In genomic region chr11:59615132-59615636, GRCh38 we compare ENCODE assay signal across 8 cellular contexts. TPM values are rescaled to one million over a fixed set of nuclear protein-coding genes. Genes with fewer than 3 reads are reported as not detected.
A peak's percentile ranks its signal among the peaks of the same experiment; 100 is the strongest.
DNase-seq lines count a peak whose midpoint lies in the region; ATAC-seq and TF ChIP-seq lines count a peak whose summit lies in the region.

No MANE protein-coding gene starts in this region.

- DNase-seq in EH (ENCODE audit: low read depth) (peak; percentile 18), HCT116 (ENCODE audit: low read depth, low spot score) (peak; percentile 24), NCI-H1105 (lab: John Stamatoyannopoulos, UW) (peak; percentile 60), NCI-H446 treated with DMSO at 0.1 percent for 48 hours (lab: John Stamatoyannopoulos, UW) (no peak)
- DNase-seq in activated CD4-positive, alpha-beta memory T cell treated with anti-CD3 and anti-CD28 coated beads, Interleukin-2, amount 10 ng/mL, durations not matched to agents 7 days and 5 days, result peak; percentile 67
- DNase-seq in effector CD4-positive, alpha-beta T cell, result peak; percentile 68
- peak; percentile 27 to 33 for DNase-seq in stimulated activated CD8-positive, alpha-beta memory T cell treated with anti-CD3 and anti-CD28 coated beads, Interleukin-2, amount 100 ng/mL, for 1 hour (ENCODE audit: low read depth in 2 of 2)

- peaks cover 32% of the 10 kb centered on the region for H3K36me3 Mint-ChIP-seq in activated CD4-positive, alpha-beta memory T cell treated with anti-CD3 and anti-CD28 coated beads, Interleukin-2, amount 10 ng/mL, durations not matched to agents 7 days and 5 days (ENCODE audit: low read depth)

- H4K20me1 ChIP-seq in HCT116 (ENCODE audit: insufficient read depth), result no peaks in the 10 kb centered on the region; the same call in 1 of the 2 replicates

- H3K9me3 ChIP-seq in HCT116 (ENCODE audit: control insufficient read depth in 1 of 2, insufficient read depth in 1 of 2, low read depth in 1 of 2, low read length in 2 of 2), result no peaks in the 10 kb centered on the region
- no peaks in the 10 kb centered on the region for H3K9me3 ChIP-seq in mononuclear cell (ENCODE audit: low read depth, low read length)

- CTCF ChIA-PET in HCT116 (lab: Charles Lee), result interaction anchor here (0.6 to 1.7 kb wide), 4 partner anchors 9 to 140 kb away, joined by 3 to 5 read pairs (median 3); partner anchors contain the start of gene STX3
- CTCF ChIA-PET in activated CD4-positive, alpha-beta memory T cell treated with anti-CD3 and anti-CD28 coated beads, Interleukin-2, amount 10 ng/mL, durations not matched to agents 7 days and 5 days (lab: Charles Lee), result interaction anchor here (0.9 to 1.8 kb wide), 6 partner anchors 12 to 444 kb away, joined by 4 to 10 read pairs (median 5); partner anchors contain the start of genes DTX4, MRPL16 and PATL1

- POLR2A ChIA-PET in HCT116 (lab: Charles Lee), result interaction anchor here (0.6 to 1.4 kb wide), 6 partner anchors 21 to 78 kb away, joined by 3 to 9 read pairs (median 4); partner anchors contain the start of gene PATL1
- POLR2A ChIA-PET in activated CD4-positive, alpha-beta memory T cell treated with anti-CD3 and anti-CD28 coated beads, Interleukin-2, amount 10 ng/mL, durations not matched to agents 7 days and 5 days (lab: Charles Lee), result interaction anchor here (0.8 to 4.5 kb wide), 20 partner anchors 9 to 1040 kb away, joined by 3 to 64 read pairs (median 6); partner anchors contain the start of genes FAM111B, LPXN, MRPL16 and PATL1

- H3K27ac Mint-ChIP-seq in activated CD4-positive, alpha-beta memory T cell treated with anti-CD3 and anti-CD28 coated beads, Interleukin-2, amount 10 ng/mL, durations not matched to agents 7 days and 5 days, result peak overlapping the region; percentile 89

- no peak for TF ChIP-seq CTCF in HCT116 (IDR thresholded peaks at IDR 0.05 in 2 of 3, conservative IDR thresholded peaks at IDR 0.05 in 1 of 3; ENCODE audit: borderline replicate concordance in 1 of 3, insufficient read depth in 1 of 3, low read depth in 2 of 3, low read length in 2 of 3)

- H3K4me1 ChIP-seq in HCT116 (ENCODE audit: control insufficient read depth in 1 of 2, insufficient read depth in 2 of 2, low read length in 2 of 2), result peaks cover 16 to 35% of the 10 kb centered on the region in 2 experiments
- H3K4me1 ChIP-seq in mononuclear cell (ENCODE audit: insufficient read depth, low read length), result peaks cover 39% of the 10 kb centered on the region

- H3K27me3 Mint-ChIP-seq in activated CD4-positive, alpha-beta memory T cell treated with anti-CD3 and anti-CD28 coated beads, Interleukin-2, amount 10 ng/mL, durations not matched to agents 7 days and 5 days, result no peaks in the 10 kb centered on the region

- peak overlapping the region; percentile 81 for H3K27ac ChIP-seq in HCT116 (ENCODE audit: low read depth, low read length)

- H3K9me3 Mint-ChIP-seq in activated CD4-positive, alpha-beta memory T cell treated with anti-CD3 and anti-CD28 coated beads, Interleukin-2, amount 10 ng/mL, durations not matched to agents 7 days and 5 days, result no peaks in the 10 kb centered on the region

- no peak overlapping the region for H2AFZ ChIP-seq in HCT116 (ENCODE audit: low read depth, low read length, poor library complexity, severe bottlenecking)

- H3K9ac ChIP-seq in HCT116 (ENCODE audit: low read length), result peak overlapping the region; percentile 76

- RAD21 ChIA-PET in HCT116 (lab: Charles Lee; ENCODE audit: low non-redundant PET in 1 of 2, low total read pairs in 2 of 2, uncharacterized antibody in 2 of 2, unreplicated experiment in 2 of 2), result interaction anchor here in 1 of 2 experiments (0.6 kb wide), 1 partner anchor 10 kb away, joined by 3 read pairs; no protein-coding TSS in a partner anchor

- intact Hi-C loops in HCT116 (cut with micrococcal nuclease), result loop anchor here (5.0 kb wide), 2 partner anchors 48 to 78 kb away; no protein-coding TSS in a partner anchor

- H3K4me3 Mint-ChIP-seq in activated CD4-positive, alpha-beta memory T cell treated with anti-CD3 and anti-CD28 coated beads, Interleukin-2, amount 10 ng/mL, durations not matched to agents 7 days and 5 days, result peak overlapping the region; percentile 82

- H3K4me2 ChIP-seq in HCT116 (ENCODE audit: low read length), result peak overlapping the region; percentile 75

- H3K27me3 ChIP-seq in HCT116 (ENCODE audit: insufficient read depth, low read length) (no peaks in the 10 kb centered on the region), mononuclear cell (ENCODE audit: insufficient read depth, low read length) (no peaks in the 10 kb centered on the region)

- H3K4me1 Mint-ChIP-seq in activated CD4-positive, alpha-beta memory T cell treated with anti-CD3 and anti-CD28 coated beads, Interleukin-2, amount 10 ng/mL, durations not matched to agents 7 days and 5 days, result peaks cover 56% of the 10 kb centered on the region

- no peaks in the 10 kb centered on the region for H3K9me2 ChIP-seq in HCT116 (ENCODE audit: insufficient read depth)

- peaks cover 50% of the 10 kb centered on the region for H3K79me2 ChIP-seq in HCT116 (ENCODE audit: insufficient read depth, low read length)

- no peak for TF ChIP-seq RAD21 in HCT116 (IDR thresholded peaks at IDR 0.05; ENCODE audit: low read depth)

- no peak for TF ChIP-seq POLR2A in HCT116 (IDR thresholded peaks at IDR 0.05; ENCODE audit: borderline replicate concordance, extremely low read depth, insufficient read depth, insufficient read length)

- H3K4me3 ChIP-seq in HCT116 (replicated peaks in 1 of 2; ENCODE audit: low read depth in 1 of 2, low read length in 2 of 2) (peak overlapping the region; percentile 91 to 95), mononuclear cell (ENCODE audit: low read length) (peak overlapping the region; percentile 81)

- peaks cover 0 to 8% of the 10 kb centered on the region in 2 experiments; a peak in 1 of 4 replicates for H3K36me3 ChIP-seq in HCT116 (ENCODE audit: control insufficient read depth in 1 of 2, insufficient read depth in 2 of 2, low read length in 2 of 2)

- peak; percentile 39 for ATAC-seq in HCT116

- BruUV-seq in HCT116 (replicated peaks; lab: Mats Ljungman, UMichigan), result no TSS peak

TF ChIP-seq in HCT116, 20 proteins besides CTCF, POLR2A, EP300 and RAD21:
- TF ChIP-seq ZFX (IDR thresholded peaks at IDR 0.05) (peak; percentile 69), POLR2AphosphoS5 (IDR thresholded peaks at IDR 0.05; ENCODE audit: low read depth, low read length) (peak; percentile 45; the same call in 1 of the 2 replicates), EZH2 (IDR thresholded peaks at IDR 0.05) (no peak), CEBPB (IDR thresholded peaks at IDR 0.05; ENCODE audit: low read depth) (no peak), MAX (IDR thresholded peaks at IDR 0.05) (no peak), ELF1 (IDR thresholded peaks at IDR 0.05; ENCODE audit: borderline replicate concordance, low read depth) (no peak), SIN3A (IDR thresholded peaks at IDR 0.05; ENCODE audit: low read depth) (peak; percentile 53; the same call in 1 of the 2 replicates), YY1 (IDR thresholded peaks at IDR 0.05; ENCODE audit: extremely low read depth, insufficient replicate concordance, low read depth, low read length) (no peak), JUND (IDR thresholded peaks at IDR 0.05) (no peak)

RNA-seq across cellular contexts. Expression of gene OSBP, which starts 0.4 kb away (rescaled TPM):
- total RNA-seq in HCT116 (2021; ENCODE audit: unreplicated experiment), result 43.8 TPM
- 27.2 and 28.3 TPM in 2 replicates for polyA plus RNA-seq in HCT116 (2012)
- total RNA-seq in activated CD4-positive, alpha-beta memory T cell treated with anti-CD3 and anti-CD28 coated beads, Interleukin-2, amount 10 ng/mL, durations not matched to agents 7 days and 5 days, result 10 to 100 TPM; 40.4 to 41.5 TPM
- 49.3 TPM for total RNA-seq in mononuclear cell

RNA-seq across cellular contexts. Expression of gene PATL1, which starts 53.7 kb away (rescaled TPM):
- total RNA-seq in HCT116 (2021; ENCODE audit: unreplicated experiment) (37.6 TPM), mononuclear cell (38.7 TPM)
- polyA plus RNA-seq in HCT116 (2012), result 25.1 and 28.0 TPM in 2 replicates
- total RNA-seq in activated CD4-positive, alpha-beta memory T cell treated with anti-CD3 and anti-CD28 coated beads, Interleukin-2, amount 10 ng/mL, durations not matched to agents 7 days and 5 days, result 10 to 100 TPM; 56.4 to 56.8 TPM
